ENCODE assay signal across 10 cellular contexts in genomic region chr4:5206391-5206790, GRCh38.
DNase-seq lines count a peak whose midpoint lies in the region; FAIRE-seq and TF ChIP-seq lines count a peak whose summit lies in the region.
"Had no signal": no experiment of that assay in that cellular context is flagged by ENCODE, and none has a peak within 500 bp of the region (broad histone marks: within the 10 kb centered on the region; RNA-seq: fewer than 3 reads in every experiment).

No MANE protein-coding gene starts in this region.

- H4K20me1 ChIP-seq in endothelial cell of umbilical vein (replicated peaks; ENCODE audit: control insufficient read depth, extremely low read depth, insufficient read depth, low read length): no peaks in the 10 kb centered on the region

- no peak overlapping the region for H3K4me2 ChIP-seq in endothelial cell of umbilical vein (ENCODE audit: insufficient read depth, low read length)

- H3K9me3 ChIP-seq in endothelial cell of umbilical vein (replicated peaks; ENCODE audit: control insufficient read depth, insufficient read depth, low read length) (no peaks in the 10 kb centered on the region), esophagus squamous epithelium (no peaks in the 10 kb centered on the region)
- H3K9me3 ChIP-seq: prostate gland had no signal

- H3K4me1 ChIP-seq in endothelial cell of umbilical vein (ENCODE audit: control insufficient read depth, extremely low read depth, insufficient read depth, low read length) (no peaks in the 10 kb centered on the region), esophagus squamous epithelium (peaks cover 0 to 4% (median 0%) of the 10 kb centered on the region in 3 donors)
- H3K4me1 ChIP-seq: prostate gland had no signal

- 55 to 58% methylated on average over 9 of the region's 9 CpGs for WGBS in esophagus squamous epithelium, 2 donors

- intact Hi-C loops in endothelial cell of umbilical vein (cut with micrococcal nuclease): no loop called here
- intact Hi-C loops in esophagus squamous epithelium (cut with DNase I): no loop called here

- CTCF ChIA-PET in endothelial cell of umbilical vein (lab: Charles Lee): no interaction called here

- FAIRE-seq in endothelial cell of umbilical vein (lab: Jason Lieb, UNC) (no peak), GM12891 (lab: Jason Lieb, UNC) (no peak)
- FAIRE-seq: GM12878 had no signal

- H3K4me3 ChIP-seq in endothelial cell of umbilical vein (replicated peaks in 1 of 3; ENCODE audit: insufficient read depth in 1 of 3, low read depth in 1 of 3, low read length in 3 of 3) (no peak overlapping the region), esophagus squamous epithelium (no peak overlapping the region)
- H3K4me3 ChIP-seq: GM12878, prostate gland had no signal

- no peaks in the 10 kb centered on the region for H3K27me3 ChIP-seq in endothelial cell of umbilical vein (ENCODE audit: control insufficient read depth in 2 of 2, insufficient read depth in 2 of 2, low read length in 2 of 2)
- H3K27me3 ChIP-seq in esophagus squamous epithelium: no peaks in the 10 kb centered on the region

- dilution Hi-C loops in endothelial cell of umbilical vein (cut with MboI; ENCODE audit: extremely low pct_ligation_motif_present, low sequenced_read_pairs): no loop called here

- no peak for TF ChIP-seq POLR2A in endothelial cell of umbilical vein (IDR thresholded peaks at IDR 0.05; ENCODE audit: low read depth, low read length)
- no peak for TF ChIP-seq POLR2A in esophagus squamous epithelium (IDR thresholded peaks at IDR 0.05)
- no peak for TF ChIP-seq POLR2A in GM12891 (IDR thresholded peaks at IDR 0.05; ENCODE audit: low read depth, low read length)

- DNase-seq in EH (ENCODE audit: low read depth): peak; percentile 96
- DNase-seq in NCI-H69 (lab: John Stamatoyannopoulos, UW): peak; percentile 89
- no peak for DNase-seq in endothelial cell of umbilical vein (ENCODE audit: low read depth, low spot score)
- peak; percentile 78 for DNase-seq in occipital lobe (lab: John Stamatoyannopoulos, UW)
- no peak for DNase-seq in esophagus squamous epithelium (lab: John Stamatoyannopoulos, UW)
- no peak for DNase-seq in D341Med (ENCODE audit: low spot score)
- DNase-seq in GM12891 (ENCODE audit: insufficient read length, low spot score): no peak
- no peak for DNase-seq in NOMO-1 treated with dmso at 0.1 percent for 144 hours (lab: John Stamatoyannopoulos, UW; ENCODE audit: unreplicated experiment)

- H3K9me1 ChIP-seq in endothelial cell of umbilical vein (replicated peaks; ENCODE audit: control insufficient read depth, extremely low read depth, insufficient read depth, low read length): no peaks in the 10 kb centered on the region

- POLR2A ChIA-PET in endothelial cell of umbilical vein (lab: Charles Lee): no interaction called here

- no peaks in the 10 kb centered on the region for H3K36me3 ChIP-seq in endothelial cell of umbilical vein (ENCODE audit: control insufficient read depth in 2 of 2, extremely low read depth in 1 of 2, insufficient read depth in 2 of 2, low read length in 2 of 2)
- H3K36me3 ChIP-seq in esophagus squamous epithelium: no peaks in the 10 kb centered on the region
- H3K36me3 ChIP-seq: prostate gland had no signal

- no peak overlapping the region for H2AFZ ChIP-seq in endothelial cell of umbilical vein (ENCODE audit: low read depth, low read length)

- no TSS peak for BruUV-seq in endothelial cell of umbilical vein (replicated peaks; lab: Mats Ljungman, UMichigan)

- H3K27ac ChIP-seq in endothelial cell of umbilical vein (ENCODE audit: insufficient read depth, low read depth, low read length): no peak overlapping the region
- H3K27ac ChIP-seq in esophagus squamous epithelium: peak overlapping the region in 1 of 4 donors; percentile 28
- H3K27ac ChIP-seq: prostate gland had no signal

- H3K9ac ChIP-seq in endothelial cell of umbilical vein (replicated peaks; ENCODE audit: extremely low read depth, insufficient read depth, low read length): no peak overlapping the region

- TF ChIP-seq CTCF in endothelial cell of umbilical vein (IDR thresholded peaks at IDR 0.05; ENCODE audit: extremely low read depth in 1 of 2, insufficient read depth in 1 of 2, low read depth in 1 of 2, low read length in 2 of 2): no peak
- TF ChIP-seq CTCF in esophagus squamous epithelium (IDR thresholded peaks at IDR 0.05): no peak

- H3K79me2 ChIP-seq in endothelial cell of umbilical vein (ENCODE audit: control insufficient read depth, insufficient read depth, low read length): no peaks in the 10 kb centered on the region

TF ChIP-seq in endothelial cell of umbilical vein, 7 proteins besides CTCF, POLR2A, EP300 and RAD21:
- TF ChIP-seq FOS (IDR thresholded peaks at IDR 0.05; ENCODE audit: borderline replicate concordance, insufficient read depth, low read length) (peak; percentile 69), MAX (IDR thresholded peaks at IDR 0.05; ENCODE audit: insufficient read depth, insufficient read length) (no peak)

TF ChIP-seq in GM12891, 5 proteins besides CTCF, POLR2A, EP300 and RAD21:
- TF ChIP-seq SPI1 (IDR thresholded peaks at IDR 0.05; ENCODE audit: low read depth, low read length) (no peak), PAX5 (IDR thresholded peaks at IDR 0.05; ENCODE audit: insufficient read depth, low read length, severe bottlenecking) (no peak), POLR2AphosphoS5 (IDR thresholded peaks at IDR 0.05; ENCODE audit: low read depth, low read length) (no peak)

Comparison
In these comparisons a context has a peak if more than half of its experiments do, and no peak if none do; other contexts are left out.
1. DNase-seq: peak in EH (single experiment), NCI-H69 (single experiment) and occipital lobe (single experiment); none in endothelial cell of umbilical vein (single experiment), esophagus squamous epithelium (single experiment), D341Med (single experiment), GM12891 (single experiment) and NOMO-1 treated with dmso at 0.1 percent for 144 hours (single experiment).